ENCODE assay signal across 8 cellular contexts in genomic region chr1:155324041-155324716, GRCh38. TPM values are rescaled to one million over a fixed set of nuclear protein-coding genes. Genes with fewer than 3 reads are reported as not detected.
DNase-seq lines count a peak whose midpoint lies in the region; ATAC-seq and TF ChIP-seq lines count a peak whose summit lies in the region.

No MANE protein-coding gene starts in this region.

- WGBS in gastroesophageal sphincter (ENCODE audit: low coverage in 1 of 2), 2 donors = 0% methylated on average over 1 of the region's 44 CpGs; no CpG with 5 or more reads in 1 of the 2 donors

- peak overlapping the region; percentile 81 to 92 for H3K4me3 ChIP-seq in gastroesophageal sphincter

- peak; percentile 84 for TF ChIP-seq POLR2A in gastroesophageal sphincter (IDR thresholded peaks at IDR 0.05)

- peak overlapping the region; percentile 79 for H3K27ac Mint-ChIP-seq in activated naive CD4-positive, alpha-beta T cell treated with anti-CD3 and anti-CD28 coated beads, Interleukin-2, amount 10 ng/mL, durations not matched to agents 7 days and 5 days

- no peaks in the 10 kb centered on the region for H3K9me3 ChIP-seq in gastroesophageal sphincter

- peak; percentile 86 for ATAC-seq in gastroesophageal sphincter

- peak overlapping the region; percentile 87 for H3K4me3 Mint-ChIP-seq in activated naive CD4-positive, alpha-beta T cell treated with anti-CD3 and anti-CD28 coated beads, Interleukin-2, amount 10 ng/mL, durations not matched to agents 7 days and 5 days

- DNase-seq in GDM1 (lab: John Stamatoyannopoulos, UW) = peak; percentile 96
- DNase-seq in HEK293T (ENCODE audit: extremely low spot score) = peak; percentile 95
- DNase-seq in NAMALWA (ENCODE audit: low spot score) = peak; percentile 96
- peak; percentile 95 for DNase-seq in SK-MEL-5 (ENCODE audit: low read depth, low spot score)
- DNase-seq in activated naive CD4-positive, alpha-beta T cell treated with anti-CD3 and anti-CD28 coated beads, Interleukin-2, amount 10 ng/mL, durations not matched to agents 7 days and 5 days = peak; percentile 95
- DNase-seq in non-pigmented ciliary epithelial cell (ENCODE audit: low read depth) = peak; percentile 79
- peak; percentile 95 for DNase-seq in superior temporal gyrus (ENCODE audit: extremely low spot score)

- H3K4me1 Mint-ChIP-seq in activated naive CD4-positive, alpha-beta T cell treated with anti-CD3 and anti-CD28 coated beads, Interleukin-2, amount 10 ng/mL, durations not matched to agents 7 days and 5 days = peaks cover 57% of the 10 kb centered on the region

- H3K27me3 Mint-ChIP-seq in activated naive CD4-positive, alpha-beta T cell treated with anti-CD3 and anti-CD28 coated beads, Interleukin-2, amount 10 ng/mL, durations not matched to agents 7 days and 5 days = no peaks in the 10 kb centered on the region

- no peaks in the 10 kb centered on the region for H3K27me3 ChIP-seq in gastroesophageal sphincter

- TF ChIP-seq EP300 in gastroesophageal sphincter (IDR thresholded peaks at IDR 0.05) = no peak

- POLR2A ChIA-PET in HEK293T (lab: Yijun Ruan, JAX) = interaction anchor here (0.7 to 6.0 kb wide), 21 partner anchors 11 to 180 kb away, joined by 3 to 43 read pairs (median 5); partner anchors contain the start of genes CLK2, ENTREP3, FDPS and HCN3

- CTCF ChIA-PET in HEK293T (lab: Yijun Ruan, JAX) = interaction anchor here (0.6 to 7.5 kb wide), 8 partner anchors 16 to 571 kb away, joined by 3 to 62 read pairs (median 3); partner anchors contain the start of gene FDPS
- CTCF ChIA-PET in activated naive CD4-positive, alpha-beta T cell treated with anti-CD3 and anti-CD28 coated beads, Interleukin-2, amount 10 ng/mL, durations not matched to agents 7 days and 5 days (lab: Charles Lee) = interaction anchor here (0.6 to 9.5 kb wide), 10 partner anchors 15 to 151 kb away, joined by 3 to 138 read pairs (median 4); partner anchors contain the start of genes CLK2 and KRTCAP2

- in situ Hi-C loops in SK-MEL-5 (cut with HindIII; ENCODE audit: low pct_unique_long_range_greater_than_20kb, low sequenced_read_pairs) = no loop called here

- H3K4me1 ChIP-seq in gastroesophageal sphincter = peaks cover 0 to 64% (median 21%) of the 10 kb centered on the region in 3 donors

- peak overlapping the region; percentile 96 to 99 (median 98) for H3K27ac ChIP-seq in gastroesophageal sphincter

- no peaks in the 10 kb centered on the region for H3K9me3 Mint-ChIP-seq in activated naive CD4-positive, alpha-beta T cell treated with anti-CD3 and anti-CD28 coated beads, Interleukin-2, amount 10 ng/mL, durations not matched to agents 7 days and 5 days

- peaks cover 15% of the 10 kb centered on the region for H3K36me3 Mint-ChIP-seq in activated naive CD4-positive, alpha-beta T cell treated with anti-CD3 and anti-CD28 coated beads, Interleukin-2, amount 10 ng/mL, durations not matched to agents 7 days and 5 days

- TF ChIP-seq CTCF in gastroesophageal sphincter (IDR thresholded peaks at IDR 0.05) = peak in 1 of 4 experiments; percentile 26

- H3K36me3 ChIP-seq in gastroesophageal sphincter = peaks cover 0 to 32% of the 10 kb centered on the region in 2 donors

TF ChIP-seq in HEK293T, 16 proteins besides CTCF, POLR2A, EP300 and RAD21:
- TF ChIP-seq L3MBTL2 (conservative IDR thresholded peaks at IDR 0.05) (peak; percentile 68), SUZ12 (IDR thresholded peaks at IDR 0.05) (no peak)

RNA-seq across cellular contexts. Expression of gene RUSC1, which starts 3.5 kb away (rescaled TPM):
- total RNA-seq in SK-MEL-5 (2014; rRNA removed; shearing (Covaris generic)) = 8.3 and 10.7 TPM in 2 replicates
- polyA plus RNA-seq in SK-MEL-5 (2015; cell fraction: cytosol; rRNA removed) = 28.5 and 36.9 TPM in 2 replicates
- polyA plus RNA-seq in SK-MEL-5 (2015; cell fraction: nucleus; rRNA removed) = 109 and 142 TPM in 2 replicates
- 10 to 100 TPM; 10.8 to 34.2 (median 24.4) TPM for total RNA-seq in gastroesophageal sphincter

RNA-seq across cellular contexts. Expression of gene FDPS, which starts 15.5 kb away (rescaled TPM):
- total RNA-seq in SK-MEL-5 (2014; rRNA removed; shearing (Covaris generic)) = 202 and 212 TPM in 2 replicates
- polyA plus RNA-seq in SK-MEL-5 (2015; cell fraction: cytosol; rRNA removed) = 160 and 171 TPM in 2 replicates
- 269 and 279 TPM in 2 replicates for polyA plus RNA-seq in SK-MEL-5 (2015; cell fraction: nucleus; rRNA removed)
- 100 to 1,000 TPM in 1 of 4 donors, 10 to 100 TPM in 3; 71.2 to 125 (median 81.0) TPM for total RNA-seq in gastroesophageal sphincter

RNA-seq across cellular contexts. Expression of gene PKLR, which starts 22.9 kb away (rescaled TPM):
- total RNA-seq in SK-MEL-5 (2014; rRNA removed; shearing (Covaris generic)) = 0.11 TPM in 1 of 2 replicates, not detected in the other
- 0.05 TPM in 1 of 2 replicates, not detected in the other for polyA plus RNA-seq in SK-MEL-5 (2015; cell fraction: cytosol; rRNA removed)
- not detected in 2 replicates for polyA plus RNA-seq in SK-MEL-5 (2015; cell fraction: nucleus; rRNA removed)
- not detected for total RNA-seq in gastroesophageal sphincter

RNA-seq across cellular contexts. Expression of gene HCN3, which starts 46.9 kb away (rescaled TPM):
- 2.9 and 3.3 TPM in 2 replicates for total RNA-seq in SK-MEL-5 (2014; rRNA removed; shearing (Covaris generic))
- polyA plus RNA-seq in SK-MEL-5 (2015; cell fraction: cytosol; rRNA removed) = 3.8 and 5.6 TPM in 2 replicates
- 42.1 and 42.4 TPM in 2 replicates for polyA plus RNA-seq in SK-MEL-5 (2015; cell fraction: nucleus; rRNA removed)
- 1 to 10 TPM in 3 of 4 donors, under 1 TPM in 1; 0.47 to 2.2 (median 1.6) TPM for total RNA-seq in gastroesophageal sphincter

RNA-seq across cellular contexts. Expression of gene CLK2, which starts 50.9 kb away (rescaled TPM):
- 16.4 and 28.1 TPM in 2 replicates for total RNA-seq in SK-MEL-5 (2014; rRNA removed; shearing (Covaris generic))
- polyA plus RNA-seq in SK-MEL-5 (2015; cell fraction: cytosol; rRNA removed) = 27.6 and 31.3 TPM in 2 replicates
- 814 and 866 TPM in 2 replicates for polyA plus RNA-seq in SK-MEL-5 (2015; cell fraction: nucleus; rRNA removed)
- total RNA-seq in gastroesophageal sphincter = 10 to 100 TPM; 14.4 to 51.4 (median 32.9) TPM

Comparison
In these comparisons a context has a peak if more than half of its experiments do, and no peak if none do; other contexts are left out.
1. Peak in every context shown above with its lines: DNase-seq, ATAC-seq, H3K4me3 ChIP-seq and H3K27ac ChIP-seq.